Comparison of ENCODE assay signal across 8 cellular contexts in genomic region chr1:172154571-172154970, GRCh38.
A peak's percentile ranks its signal among the peaks of the same experiment; 100 is the strongest.
DNase-seq lines count a peak whose midpoint lies in the region; ATAC-seq and TF ChIP-seq lines count a peak whose summit lies in the region.

No MANE protein-coding gene starts in this region.

- H3K27me3 Mint-ChIP-seq in CD14-positive monocyte (ENCODE audit: low read depth in 3 of 3), result no peaks in the 10 kb centered on the region

- DNase-seq in EL (peak; percentile 79), KBM-7 (peak; percentile 39), choroid plexus epithelial cell (ENCODE audit: low read depth) (peak; percentile 89), NCI-H345 treated with DMSO at 0.1 percent for 48 hours (lab: John Stamatoyannopoulos, UW; ENCODE audit: unreplicated experiment) (no peak), CD14-positive monocyte (ENCODE audit: low spot score) (no peak), RPMI8226 (no peak)

- H3K4me1 Mint-ChIP-seq in CD14-positive monocyte, result peaks cover 3% of the 10 kb centered on the region

- intact Hi-C loops in CD14-positive monocyte (cut with micrococcal nuclease), result no loop called here

- no peaks in the 10 kb centered on the region for H3K9me3 Mint-ChIP-seq in CD14-positive monocyte

- in situ Hi-C loops in KBM-7 (cut with MboI; ENCODE audit: low pct_unique_long_range_greater_than_20kb, low sequenced_read_pairs), result no loop called here

- H3K36me3 Mint-ChIP-seq in CD14-positive monocyte, result no peaks in the 10 kb centered on the region

- H3K4me3 ChIP-seq in choroid plexus epithelial cell (ENCODE audit: low read depth, low read length), result no peak overlapping the region
- H3K4me3 ChIP-seq in skin epidermis, result no peak overlapping the region

- ATAC-seq in GM21515 (IDR thresholded peaks at IDR 0.05; ENCODE audit: unreplicated experiment), result peak; percentile 72

- no peak overlapping the region for H3K4me3 Mint-ChIP-seq in CD14-positive monocyte

- peak overlapping the region in 13 of 21 experiments; percentile 7 to 73 (median 46) for H3K27ac ChIP-seq in skin epidermis

- no peak overlapping the region for H3K27ac Mint-ChIP-seq in CD14-positive monocyte

- TF ChIP-seq CTCF in choroid plexus epithelial cell (conservative IDR thresholded peaks at IDR 0.05; ENCODE audit: low read depth, low read length) (no peak), CD14-positive monocyte (IDR thresholded peaks at IDR 0.05) (no peak)

Comparison
In these comparisons a context has a peak if more than half of its experiments do, and no peak if none do; other contexts are left out.
1. DNase-seq: peak in EL (single experiment), KBM-7 (single experiment) and choroid plexus epithelial cell (single experiment); none in NCI-H345 treated with DMSO at 0.1 percent for 48 hours (single experiment), CD14-positive monocyte (single experiment) and RPMI8226 (single experiment).